16 cellular contexts compared by ENCODE assay signal in the genomic region with DNA sequence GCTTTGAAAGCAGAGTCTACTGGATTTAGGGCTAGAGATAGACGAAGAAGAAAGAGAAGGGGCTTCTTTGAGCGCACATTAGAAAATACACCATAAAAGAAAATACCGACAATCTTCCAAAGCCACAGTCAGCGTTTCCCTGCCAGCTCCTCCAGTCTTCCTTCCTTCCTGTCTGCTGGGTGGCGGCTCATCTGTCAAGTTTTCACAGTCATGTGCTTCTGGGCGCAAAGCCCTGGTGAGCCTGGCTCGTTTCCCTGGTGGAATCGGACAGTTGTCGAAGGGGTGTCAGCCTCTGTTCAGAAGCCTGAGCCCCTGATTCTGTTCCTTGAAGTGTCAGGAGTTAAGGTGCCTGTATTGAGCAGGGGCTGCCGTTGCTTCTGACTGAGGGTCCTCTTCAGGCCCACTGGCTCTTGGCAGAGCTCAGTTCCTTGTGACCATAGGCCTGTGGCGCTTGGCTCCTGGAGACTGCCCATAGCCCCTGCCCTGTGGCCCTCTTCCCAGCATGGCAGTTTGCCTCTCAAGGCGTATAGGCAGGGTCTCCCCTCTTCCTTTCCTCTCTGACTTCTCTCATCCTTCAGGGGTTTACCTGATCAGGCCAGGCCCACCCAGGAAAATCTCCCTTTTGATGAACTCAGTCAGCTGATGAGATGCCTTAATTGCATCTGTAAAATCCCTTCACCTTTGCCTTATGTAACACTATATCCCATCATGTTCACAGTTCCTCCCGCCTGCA. TPM values are rescaled to one million over a fixed set of nuclear protein-coding genes. Genes with fewer than 3 reads are reported as not detected.
DNase-seq lines count a peak whose midpoint lies in the region; ATAC-seq and TF ChIP-seq lines count a peak whose summit lies in the region.
"Had no signal": no experiment of that assay in that cellular context is flagged by ENCODE, and none has a peak within 500 bp of the region (broad histone marks: within the 10 kb centered on the region; RNA-seq: fewer than 3 reads in every experiment).

No MANE protein-coding gene starts in this region.

- peaks cover 3% of the 10 kb centered on the region for H3K36me3 ChIP-seq in lower lobe of right lung
- H3K36me3 ChIP-seq in skeletal muscle tissue (ENCODE audit: control insufficient read depth in 3 of 3, insufficient read depth in 3 of 3, low read length in 3 of 3) = peaks cover 0 to 2% (median 0%) of the 10 kb centered on the region in 3 donors

- no peak overlapping the region for H3K4me3 Mint-ChIP-seq in activated naive CD8-positive, alpha-beta T cell treated with anti-CD3 and anti-CD28 coated beads for 36 hours
- H3K4me3 Mint-ChIP-seq: activated CD8-positive, alpha-beta memory T cell treated with anti-CD3 and anti-CD28 coated beads, Interleukin-2, amount 10 ng/mL, durations not matched to agents 7 days and 5 days had no signal

- peaks cover 29% of the 10 kb centered on the region for H3K4me1 Mint-ChIP-seq in activated naive CD8-positive, alpha-beta T cell treated with anti-CD3 and anti-CD28 coated beads for 36 hours

- peaks cover 6% of the 10 kb centered on the region for H3K36me3 Mint-ChIP-seq in activated naive CD8-positive, alpha-beta T cell treated with anti-CD3 and anti-CD28 coated beads for 36 hours
- H3K36me3 Mint-ChIP-seq: activated CD8-positive, alpha-beta memory T cell treated with anti-CD3 and anti-CD28 coated beads, Interleukin-2, amount 10 ng/mL, durations not matched to agents 7 days and 5 days had no signal

- peak overlapping the region in 2 of 3 donors; percentile 30 to 63 for H3K9ac ChIP-seq in skeletal muscle tissue (ENCODE audit: low read depth in 1 of 3, low read length in 3 of 3)
- H3K9ac ChIP-seq: KMS-11 had no signal

- H3K4me3 ChIP-seq in lower lobe of right lung (no peak overlapping the region), skeletal muscle tissue (ENCODE audit: low read length in 3 of 3) (no peak overlapping the region)

- H3K27me3 Mint-ChIP-seq in activated naive CD8-positive, alpha-beta T cell treated with anti-CD3 and anti-CD28 coated beads for 36 hours = no peaks in the 10 kb centered on the region
- H3K27me3 Mint-ChIP-seq: activated CD8-positive, alpha-beta memory T cell treated with anti-CD3 and anti-CD28 coated beads, Interleukin-2, amount 10 ng/mL, durations not matched to agents 7 days and 5 days had no signal

- no peaks in the 10 kb centered on the region for H3K9me3 Mint-ChIP-seq in activated naive CD8-positive, alpha-beta T cell treated with anti-CD3 and anti-CD28 coated beads for 36 hours

- DNase-seq in activated CD8-positive, alpha-beta memory T cell treated with anti-CD3 and anti-CD28 coated beads for 24 hours = peak; percentile 50
- no peak for DNase-seq in activated CD8-positive, alpha-beta memory T cell treated with anti-CD3 and anti-CD28 coated beads, Interleukin-2, amount 50 U/mL, for 48 hours
- DNase-seq in activated naive CD8-positive, alpha-beta T cell treated with anti-CD3 and anti-CD28 coated beads for 36 hours = no peak
- DNase-seq in lower lobe of right lung (no peak), COLO668 (lab: John Stamatoyannopoulos, UW; ENCODE audit: unreplicated experiment) (no peak)
- DNase-seq: activated CD8-positive, alpha-beta memory T cell treated with anti-CD3 and anti-CD28 coated beads, Interleukin-2, amount 10 ng/mL, durations not matched to agents 7 days and 5 days; DMS53; effector CD8-positive, alpha-beta T cell; NCI-H146; NCI-H510A treated with DMSO at 0.1 percent for 48 hours; RPMI8226; T-helper 9 cell had no signal

- ATAC-seq in lower lobe of right lung = no peak
- no peak for ATAC-seq in GM18909 (IDR thresholded peaks at IDR 0.05; ENCODE audit: poor library complexity, unreplicated experiment)
- no peak for ATAC-seq in HG03025 (IDR thresholded peaks at IDR 0.05; ENCODE audit: low FRiP score, unreplicated experiment)
- ATAC-seq: activated CD8-positive, alpha-beta memory T cell treated with anti-CD3 and anti-CD28 coated beads, Interleukin-2, amount 10 ng/mL, durations not matched to agents 7 days and 5 days had no signal

- H3K27me3 ChIP-seq in lower lobe of right lung (ENCODE audit: low read depth) (no peaks in the 10 kb centered on the region), skeletal muscle tissue (ENCODE audit: control insufficient read depth in 3 of 3, insufficient read depth in 3 of 3, low read length in 3 of 3) (no peaks in the 10 kb centered on the region)

- H3K27ac ChIP-seq in lower lobe of right lung = peak overlapping the region; percentile 46
- H3K27ac ChIP-seq in skeletal muscle tissue (ENCODE audit: low read depth, low read length) = peak overlapping the region; percentile 77
- H3K27ac ChIP-seq: KMS-11 had no signal

- H3K9me3 ChIP-seq in lower lobe of right lung = no peaks in the 10 kb centered on the region
- H3K9me3 ChIP-seq in skeletal muscle tissue (ENCODE audit: control insufficient read depth in 3 of 3, low read length in 3 of 3) = no peaks in the 10 kb centered on the region

- intact Hi-C loops in lower lobe of right lung (cut with DNase I) = loop anchor here (10.0 kb wide), 1 partner anchor 188 kb away; a partner anchor contains a TSS

- H3K4me1 ChIP-seq in lower lobe of right lung (peaks cover 60% of the 10 kb centered on the region), skeletal muscle tissue (ENCODE audit: control insufficient read depth in 3 of 3, insufficient read depth in 3 of 3, low read length in 3 of 3) (peaks cover 66 to 84% (median 70%) of the 10 kb centered on the region in 3 donors)

- H3K27ac Mint-ChIP-seq in activated naive CD8-positive, alpha-beta T cell treated with anti-CD3 and anti-CD28 coated beads for 36 hours = peak overlapping the region; percentile 66
- H3K27ac Mint-ChIP-seq: activated CD8-positive, alpha-beta memory T cell treated with anti-CD3 and anti-CD28 coated beads, Interleukin-2, amount 10 ng/mL, durations not matched to agents 7 days and 5 days had no signal

- no peak for TF ChIP-seq CTCF in lower lobe of right lung (IDR thresholded peaks at IDR 0.05)

RNA-seq across cellular contexts. Expression of a gene that starts 58.6 kb away (rescaled TPM):
- 10 to 100 TPM; 39.6 to 41.9 TPM for total RNA-seq in activated naive CD8-positive, alpha-beta T cell treated with anti-CD3 and anti-CD28 coated beads for 36 hours
- total RNA-seq in lower lobe of right lung (48.2 TPM), skeletal muscle tissue (16.2 TPM)
